23 cellular contexts compared by ENCODE assay signal in genomic region chr17:11917415-11917814, GRCh38.
"Had no signal": no experiment of that assay in that cellular context is flagged by ENCODE, and none has a peak within 500 bp of the region (broad histone marks: within the 10 kb centered on the region; RNA-seq: fewer than 3 reads in every experiment).

No MANE protein-coding gene starts in this region.

- H3K4me3 Mint-ChIP-seq: activated CD8-positive, alpha-beta T cell treated with anti-CD3 and anti-CD28 coated beads, Interleukin-2, amount 10 ng/mL, durations not matched to agents 7 days and 5 days; activated naive CD8-positive, alpha-beta T cell treated with anti-CD3 and anti-CD28 coated beads, Interleukin-2, amount 10 ng/mL, durations not matched to agents 7 days and 5 days; T-cell had no signal

- H3K9me3 Mint-ChIP-seq: T-cell had no signal

- DNase-seq: activated CD4-positive, alpha-beta T cell treated with anti-CD3 and anti-CD28 coated beads for 48 hours; activated CD4-positive, alpha-beta T cell treated with anti-CD3 and anti-CD28 coated beads, Interleukin-2, amount 50 U/mL, for 4 hours; activated CD4-positive, CD25-positive, alpha-beta regulatory T cell treated with anti-CD3 and anti-CD28 coated beads, Interleukin-2, amount 50 U/mL, for 72 hours; activated CD8-positive, alpha-beta memory T cell treated with anti-CD3 and anti-CD28 coated beads, Interleukin-2, amount 50 U/mL, for 48 hours; activated CD8-positive, alpha-beta T cell treated with anti-CD3 and anti-CD28 coated beads, Interleukin-2, amount 10 ng/mL, durations not matched to agents 7 days and 5 days; activated naive CD4-positive, alpha-beta T cell treated with anti-CD3 and anti-CD28 coated beads, Interleukin-2, amount 50 U/mL, for 16 hours; activated naive CD8-positive, alpha-beta T cell treated with anti-CD3 and anti-CD28 coated beads, Interleukin-2, amount 10 ng/mL, durations not matched to agents 7 days and 5 days; activated T-cell treated with anti-CD3 and anti-CD28 coated beads, Interleukin-2, amount 50 U/mL, for 1 hour; adrenal gland; anterior cingulate cortex; caudate nucleus; NCI-H1105 treated with DMSO at 0.1 percent for 48 hours; NCI-H1436 treated with DMSO at 0.1 percent for 48 hours; NCI-H187; NCI-H2081; NCI-H510A treated with DMSO at 0.1 percent for 48 hours; NCI-H69; NK-92 treated with Interleukin-12 subunit alpha and Interleukin-12 subunit beta, amount 100 ng/mL, for 24 hours; PC-9; SHP77 treated with DMSO at 0.1 percent for 48 hours; T-cell; T-helper 2 cell; T1000 had no signal

- H3K27ac Mint-ChIP-seq: activated CD8-positive, alpha-beta T cell treated with anti-CD3 and anti-CD28 coated beads, Interleukin-2, amount 10 ng/mL, durations not matched to agents 7 days and 5 days; activated naive CD8-positive, alpha-beta T cell treated with anti-CD3 and anti-CD28 coated beads, Interleukin-2, amount 10 ng/mL, durations not matched to agents 7 days and 5 days; T-cell had no signal

- H3K4me1 Mint-ChIP-seq: activated naive CD8-positive, alpha-beta T cell treated with anti-CD3 and anti-CD28 coated beads, Interleukin-2, amount 10 ng/mL, durations not matched to agents 7 days and 5 days; T-cell had no signal

- H3K36me3 Mint-ChIP-seq: activated naive CD8-positive, alpha-beta T cell treated with anti-CD3 and anti-CD28 coated beads, Interleukin-2, amount 10 ng/mL, durations not matched to agents 7 days and 5 days; T-cell had no signal

- ATAC-seq: activated CD8-positive, alpha-beta T cell treated with anti-CD3 and anti-CD28 coated beads, Interleukin-2, amount 10 ng/mL, durations not matched to agents 7 days and 5 days; T-cell had no signal
